In genomic region chr17:17177186-17177585, GRCh38 we compare ENCODE assay signal across 25 cellular contexts. TPM values are rescaled to one million over a fixed set of nuclear protein-coding genes. Genes with fewer than 3 reads are reported as not detected.
DNase-seq lines count a peak whose midpoint lies in the region; ATAC-seq, FAIRE-seq and TF ChIP-seq lines count a peak whose summit lies in the region.
"Had no signal": no experiment of that assay in that cellular context is flagged by ENCODE, and none has a peak within 500 bp of the region (broad histone marks: within the 10 kb centered on the region; RNA-seq: fewer than 3 reads in every experiment).

No MANE protein-coding gene starts in this region.

- no peak overlapping the region for H3K14ac ChIP-seq in neuronal stem cell (ENCODE audit: low read length)

- H3K9ac ChIP-seq in neuronal stem cell (ENCODE audit: low read depth, low read length, poor library complexity) = peak overlapping the region; percentile 55
- H3K9ac ChIP-seq: neural progenitor cell had no signal

- no peak overlapping the region for H2BK12ac ChIP-seq in neuronal stem cell (ENCODE audit: low read length)

- H3K4me1 Mint-ChIP-seq in activated CD4-positive, alpha-beta T cell treated with anti-CD3 and anti-CD28 coated beads, Interleukin-2, amount 10 ng/mL, durations not matched to agents 7 days and 5 days = peaks cover 94% of the 10 kb centered on the region
- H3K4me1 Mint-ChIP-seq in activated T-helper 2 cell treated with anti-CD3 and anti-CD28 coated beads, Interferon-gamma antibody, Interleukin-2, Interleukin-4, amounts not matched to agents 10 μg/mL and 5 μg/mL and 100 μg/mL, durations not matched to agents 14 hours and 24 hours and 36 hours (ENCODE audit: low read depth) = peaks cover 64% of the 10 kb centered on the region
- H3K4me1 Mint-ChIP-seq: neural progenitor cell had no signal

- no peak overlapping the region for H2BK120ac ChIP-seq in neuronal stem cell (ENCODE audit: low read depth, low read length)

- TF ChIP-seq CTCF in mucosa of descending colon (IDR thresholded peaks at IDR 0.05) = no peak

- POLR2A ChIA-PET in activated CD4-positive, alpha-beta T cell treated with anti-CD3 and anti-CD28 coated beads, Interleukin-2, amount 10 ng/mL, durations not matched to agents 7 days and 5 days (lab: Charles Lee) = interaction anchor here (0.6 to 0.7 kb wide), 2 partner anchors 8 to 706 kb away, joined by 3 to 4 read pairs; no protein-coding TSS in a partner anchor

- no peak overlapping the region for H4K8ac ChIP-seq in neuronal stem cell (ENCODE audit: low read depth, low read length)

- H3K36me3 Mint-ChIP-seq in activated CD4-positive, alpha-beta T cell treated with anti-CD3 and anti-CD28 coated beads, Interleukin-2, amount 10 ng/mL, durations not matched to agents 7 days and 5 days (ENCODE audit: low read depth) = peaks cover 84% of the 10 kb centered on the region
- peaks cover 72% of the 10 kb centered on the region for H3K36me3 Mint-ChIP-seq in activated T-helper 2 cell treated with anti-CD3 and anti-CD28 coated beads, Interferon-gamma antibody, Interleukin-2, Interleukin-4, amounts not matched to agents 10 μg/mL and 5 μg/mL and 100 μg/mL, durations not matched to agents 14 hours and 24 hours and 36 hours (ENCODE audit: low read depth)

- intact Hi-C loops in activated T-helper 2 cell treated with anti-CD3 and anti-CD28 coated beads, Interferon-gamma antibody, Interleukin-2, Interleukin-4, amounts not matched to agents 10 μg/mL and 5 μg/mL and 100 μg/mL, durations not matched to agents 14 hours and 24 hours and 36 hours (cut with micrococcal nuclease) = no loop called here
- intact Hi-C loops in mucosa of descending colon (cut with DNase I, micrococcal nuclease) = no loop called here

- H3K36me3 ChIP-seq in neuronal stem cell (replicated peaks in 1 of 2; ENCODE audit: control insufficient read depth in 2 of 2, insufficient read depth in 2 of 2, low read length in 2 of 2) = peaks cover 54 to 95% of the 10 kb centered on the region in 2 donors
- H3K36me3 ChIP-seq in mucosa of descending colon (ENCODE audit: low read depth) = peaks cover 11% of the 10 kb centered on the region
- H3K36me3 ChIP-seq: neural progenitor cell had no signal

- H3K27ac Mint-ChIP-seq in activated CD4-positive, alpha-beta T cell treated with anti-CD3 and anti-CD28 coated beads, Interleukin-2, amount 10 ng/mL, durations not matched to agents 7 days and 5 days = peak overlapping the region; percentile 97
- peak overlapping the region; percentile 42 for H3K27ac Mint-ChIP-seq in activated T-helper 2 cell treated with anti-CD3 and anti-CD28 coated beads, Interferon-gamma antibody, Interleukin-2, Interleukin-4, amounts not matched to agents 10 μg/mL and 5 μg/mL and 100 μg/mL, durations not matched to agents 14 hours and 24 hours and 36 hours
- H3K27ac Mint-ChIP-seq: dendritic cell treated with granulocyte-macrophage colony-stimulating factor and Interleukin-4, amounts not matched to agents 40 ng/mL and 50 ng/mL, for 4 days; GM23338; neural progenitor cell had no signal

- no peak overlapping the region for H4K91ac ChIP-seq in neuronal stem cell (ENCODE audit: low read depth, low read length, poor library complexity)

- H3K4me3 ChIP-seq in neuronal stem cell (ENCODE audit: low read length in 2 of 2) = no peak overlapping the region
- H3K4me3 ChIP-seq in mucosa of descending colon = no peak overlapping the region
- H3K4me3 ChIP-seq: adrenal gland, breast epithelium, GM23338, heart left ventricle, neural progenitor cell had no signal

- no peak overlapping the region for H2BK5ac ChIP-seq in neuronal stem cell (ENCODE audit: low read length)

- H3K18ac ChIP-seq in neuronal stem cell (ENCODE audit: low read length) = no peak overlapping the region

- no peak overlapping the region for H2AFZ ChIP-seq in neuronal stem cell (ENCODE audit: low read length)
- H2AFZ ChIP-seq: GM23338, neural progenitor cell had no signal

- H3K4ac ChIP-seq in neuronal stem cell (ENCODE audit: low read length) = no peak overlapping the region

- no peaks in the 10 kb centered on the region for H3K27me3 ChIP-seq in neuronal stem cell (ENCODE audit: control insufficient read depth in 3 of 3, insufficient read depth in 3 of 3, low read depth in 1 of 3, low read length in 3 of 3)
- H3K27me3 ChIP-seq: adrenal gland, breast epithelium, heart left ventricle, neural progenitor cell had no signal

- no peak overlapping the region for H3K4me2 ChIP-seq in neuronal stem cell (ENCODE audit: insufficient read depth, low read length, poor library complexity, severe bottlenecking)
- H3K4me2 ChIP-seq: GM23338, neural progenitor cell had no signal

- H3K79me1 ChIP-seq in neuronal stem cell (ENCODE audit: low read depth, low read length) = no peaks in the 10 kb centered on the region

- DNase-seq in activated CD4-positive, alpha-beta T cell treated with anti-CD3 and anti-CD28 coated beads, Interleukin-2, amount 10 ng/mL, durations not matched to agents 7 days and 5 days = peak; percentile 23
- DNase-seq in activated CD4-positive, alpha-beta T cell treated with anti-CD3 and anti-CD28 coated beads, Interleukin-2, amount 50 U/mL, for 1 hour = no peak
- no peak for DNase-seq in HTR-8/SVneo (ENCODE audit: insufficient read length, low spot score)
- DNase-seq in activated T-helper 2 cell treated with anti-CD3 and anti-CD28 coated beads, Interferon-gamma antibody, Interleukin-2, Interleukin-4, amounts not matched to agents 10 μg/mL and 5 μg/mL and 100 μg/mL, durations not matched to agents 14 hours and 24 hours and 36 hours (ENCODE audit: low spot score) = no peak
- DNase-seq in neuronal stem cell (ENCODE audit: low spot score) = no peak
- DNase-seq in cerebellum (ENCODE audit: low spot score) = no peak
- DNase-seq in mucosa of descending colon = no peak
- DNase-seq in stimulated activated CD4-positive, alpha-beta T cell treated with anti-CD3 and anti-CD28 coated beads, Interleukin-1b, Interleukin-23, amount 100 ng/mL, for 48 hours = no peak
- DNase-seq: activated CD4-positive, CD25-positive, alpha-beta regulatory T cell; activated CD8-positive, alpha-beta memory T cell treated with anti-CD3 and anti-CD28 coated beads, Interleukin-2, amount 50 U/mL, for 48 hours; adrenal gland; DMS53; NCI-H1417 treated with DMSO at 0.1 percent for 48 hours; NCI-H524 treated with DMSO at 0.1 percent for 48 hours; stimulated activated CD4-positive, alpha-beta T cell treated with anti-CD3 and anti-CD28 coated beads, Interleukin-4, amount 100 ng/mL, for 4 hours; T-helper 9 cell had no signal

- H2AK5ac ChIP-seq in neuronal stem cell (ENCODE audit: low read depth, low read length) = no peak overlapping the region

- no peak for ATAC-seq in mucosa of descending colon
- ATAC-seq: GM23338, heart left ventricle had no signal

- no CpG with 5 or more reads among the region's 12 CpGs for WGBS in neuronal stem cell (ENCODE audit: extremely low coverage in 2 of 2, insufficient read length in 2 of 2, insufficient replicate concordance in 1 of 2), 2 donors

- no peak overlapping the region for H2BK15ac ChIP-seq in neuronal stem cell (ENCODE audit: low read length)

- no peaks in the 10 kb centered on the region for H3K9me3 Mint-ChIP-seq in activated CD4-positive, alpha-beta T cell treated with anti-CD3 and anti-CD28 coated beads, Interleukin-2, amount 10 ng/mL, durations not matched to agents 7 days and 5 days
- no peaks in the 10 kb centered on the region for H3K9me3 Mint-ChIP-seq in activated T-helper 2 cell treated with anti-CD3 and anti-CD28 coated beads, Interferon-gamma antibody, Interleukin-2, Interleukin-4, amounts not matched to agents 10 μg/mL and 5 μg/mL and 100 μg/mL, durations not matched to agents 14 hours and 24 hours and 36 hours
- H3K9me3 Mint-ChIP-seq: dendritic cell treated with granulocyte-macrophage colony-stimulating factor and Interleukin-4, amounts not matched to agents 40 ng/mL and 50 ng/mL, for 4 days; GM23338; IgD-negative memory B cell; neural progenitor cell had no signal

- FAIRE-seq in HTR-8/SVneo (lab: Jason Lieb, UNC) = peak; percentile 26
- FAIRE-seq: A204.1, GM12891 had no signal

- H3K4me3 Mint-ChIP-seq in activated CD4-positive, alpha-beta T cell treated with anti-CD3 and anti-CD28 coated beads, Interleukin-2, amount 10 ng/mL, durations not matched to agents 7 days and 5 days = peak overlapping the region; percentile 64
- H3K4me3 Mint-ChIP-seq in activated T-helper 2 cell treated with anti-CD3 and anti-CD28 coated beads, Interferon-gamma antibody, Interleukin-2, Interleukin-4, amounts not matched to agents 10 μg/mL and 5 μg/mL and 100 μg/mL, durations not matched to agents 14 hours and 24 hours and 36 hours (ENCODE audit: low read depth) = no peak overlapping the region
- H3K4me3 Mint-ChIP-seq: dendritic cell treated with granulocyte-macrophage colony-stimulating factor and Interleukin-4, amounts not matched to agents 40 ng/mL and 50 ng/mL, for 4 days; GM23338; IgD-negative memory B cell; neural progenitor cell had no signal

- no peak overlapping the region for H3K27ac ChIP-seq in neuronal stem cell (replicated peaks; ENCODE audit: low read length)
- H3K27ac ChIP-seq: adrenal gland, breast epithelium, neural progenitor cell had no signal

- H3K27me3 Mint-ChIP-seq in activated CD4-positive, alpha-beta T cell treated with anti-CD3 and anti-CD28 coated beads, Interleukin-2, amount 10 ng/mL, durations not matched to agents 7 days and 5 days = no peaks in the 10 kb centered on the region
- no peaks in the 10 kb centered on the region for H3K27me3 Mint-ChIP-seq in activated T-helper 2 cell treated with anti-CD3 and anti-CD28 coated beads, Interferon-gamma antibody, Interleukin-2, Interleukin-4, amounts not matched to agents 10 μg/mL and 5 μg/mL and 100 μg/mL, durations not matched to agents 14 hours and 24 hours and 36 hours (ENCODE audit: low read depth)
- H3K27me3 Mint-ChIP-seq: dendritic cell treated with granulocyte-macrophage colony-stimulating factor and Interleukin-4, amounts not matched to agents 40 ng/mL and 50 ng/mL, for 4 days; IgD-negative memory B cell had no signal

- H3K4me1 ChIP-seq in neuronal stem cell (ENCODE audit: control insufficient read depth in 2 of 2, insufficient read depth in 1 of 2, low read depth in 1 of 2, low read length in 2 of 2) = peaks cover 0 to 4% of the 10 kb centered on the region in 2 donors
- H3K4me1 ChIP-seq in mucosa of descending colon (ENCODE audit: low read depth) = no peaks in the 10 kb centered on the region
- H3K4me1 ChIP-seq: adrenal gland, breast epithelium, neural progenitor cell had no signal

- CTCF ChIA-PET in activated CD4-positive, alpha-beta T cell treated with anti-CD3 and anti-CD28 coated beads, Interleukin-2, amount 10 ng/mL, durations not matched to agents 7 days and 5 days (lab: Charles Lee) = interaction anchor here (0.7 to 2.2 kb wide), 7 partner anchors 10 to 49 kb away, joined by 3 to 8 read pairs (median 4); no protein-coding TSS in a partner anchor

- H3K9me3 ChIP-seq in neuronal stem cell (replicated peaks in 1 of 2; ENCODE audit: control insufficient read depth in 2 of 2, insufficient read depth in 1 of 2, low read depth in 1 of 2, low read length in 2 of 2) (no peaks in the 10 kb centered on the region), mucosa of descending colon (no peaks in the 10 kb centered on the region)
- H3K9me3 ChIP-seq: adrenal gland, breast epithelium, heart left ventricle had no signal

- H3K23ac ChIP-seq in neuronal stem cell (ENCODE audit: low read depth, low read length, poor library complexity) = no peak overlapping the region

RNA-seq across cellular contexts. Expression of gene PLD6, which starts 28.9 kb away (rescaled TPM):
- total RNA-seq in activated CD4-positive, alpha-beta T cell treated with anti-CD3 and anti-CD28 coated beads, Interleukin-2, amount 10 ng/mL, durations not matched to agents 7 days and 5 days = 10 to 100 TPM; 10.9 to 11.8 TPM
- 8.5 and 9.1 TPM in 2 replicates for total RNA-seq in activated T-helper 2 cell treated with anti-CD3 and anti-CD28 coated beads, Interferon-gamma antibody, Interleukin-2, Interleukin-4, amounts not matched to agents 10 μg/mL and 5 μg/mL and 100 μg/mL, durations not matched to agents 14 hours and 24 hours and 36 hours
- polyA plus RNA-seq in neuronal stem cell (2013, experiment 1 of 2) = 0.38 TPM
- 0.35 TPM for polyA plus RNA-seq in neuronal stem cell (2013, experiment 2 of 2)
- total RNA-seq in cerebellum = 6.8 TPM
- total RNA-seq in mucosa of descending colon = 10 to 100 TPM in 1 of 3 donors, 1 to 10 TPM in 2; 1.3 to 12.9 (median 2.0) TPM
- total RNA-seq: GM23338, M059J had no signal
- polyA plus RNA-seq: GM23338 had no signal

RNA-seq across cellular contexts. Expression of gene FLCN, which starts 59.8 kb away (rescaled TPM):
- total RNA-seq in activated CD4-positive, alpha-beta T cell treated with anti-CD3 and anti-CD28 coated beads, Interleukin-2, amount 10 ng/mL, durations not matched to agents 7 days and 5 days = 10 to 100 TPM; 39.4 to 48.0 TPM
- total RNA-seq in activated T-helper 2 cell treated with anti-CD3 and anti-CD28 coated beads, Interferon-gamma antibody, Interleukin-2, Interleukin-4, amounts not matched to agents 10 μg/mL and 5 μg/mL and 100 μg/mL, durations not matched to agents 14 hours and 24 hours and 36 hours = 27.7 and 30.4 TPM in 2 replicates
- 12.0 TPM for polyA plus RNA-seq in neuronal stem cell (2013, experiment 1 of 2)
- polyA plus RNA-seq in neuronal stem cell (2013, experiment 2 of 2) = 12.6 TPM
- total RNA-seq in cerebellum (60.1 TPM), mucosa of descending colon (10 to 100 TPM; 52.8 to 64.5 (median 57.1) TPM)
